25 cellular contexts compared by ENCODE assay signal in the genomic region with DNA sequence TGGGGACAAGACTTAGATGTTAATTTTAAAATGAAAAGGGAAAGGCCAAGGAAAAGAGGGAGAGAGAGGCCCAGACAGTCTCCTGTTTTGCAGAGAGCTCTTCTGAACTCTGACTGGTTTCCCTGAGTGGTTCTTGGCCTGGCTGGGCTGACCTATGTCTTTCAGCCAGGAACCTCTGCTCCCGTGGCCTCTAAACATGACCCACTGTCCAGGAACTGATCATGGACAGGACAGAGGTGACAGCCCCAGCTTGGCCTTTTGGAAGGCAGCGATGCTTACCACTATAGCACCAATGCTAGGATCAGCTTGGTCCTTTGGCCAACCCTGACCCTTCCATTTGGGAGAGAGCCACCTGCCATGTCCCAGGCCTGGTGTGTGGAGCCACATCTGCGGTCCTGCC. TPM values are rescaled to one million over a fixed set of nuclear protein-coding genes. Genes with fewer than 3 reads are reported as not detected.
"Had no signal": no experiment of that assay in that cellular context is flagged by ENCODE, and none has a peak within 500 bp of the region (broad histone marks: within the 10 kb centered on the region; RNA-seq: fewer than 3 reads in every experiment).

No MANE protein-coding gene starts in this region.

- H3K4me1 Mint-ChIP-seq: activated CD4-positive, alpha-beta T cell treated with anti-CD3 and anti-CD28 coated beads, Interleukin-2, amount 10 ng/mL, durations not matched to agents 7 days and 5 days; activated naive CD4-positive, alpha-beta T cell treated with anti-CD3 and anti-CD28 coated beads, Interleukin-2, amount 50 U/mL, for 24 hours; IgD-negative memory B cell had no signal

- H3K4me1 ChIP-seq: SJCRH30 had no signal

- H3K27ac ChIP-seq: Peyer's patch, RWPE1, SJCRH30, VCaP had no signal

- H3K36me3 ChIP-seq: Peyer's patch, SJCRH30 had no signal

- ATAC-seq: activated T-cell treated with anti-CD3 and anti-CD28 coated beads, Interleukin-2, amount 50 U/mL, for 72 hours had no signal

- H3K4me3 Mint-ChIP-seq: activated CD4-positive, alpha-beta memory T cell treated with anti-CD3 and anti-CD28 coated beads for 36 hours; activated CD4-positive, alpha-beta T cell treated with anti-CD3 and anti-CD28 coated beads, Interleukin-2, amount 10 ng/mL, durations not matched to agents 7 days and 5 days; activated naive CD4-positive, alpha-beta T cell treated with anti-CD3 and anti-CD28 coated beads, Interleukin-2, amount 50 U/mL, for 24 hours; activated T-cell treated with anti-CD3 and anti-CD28 coated beads, Interleukin-2, amount 50 U/mL, for 72 hours; IgD-negative memory B cell had no signal

- H3K4me3 ChIP-seq: Peyer's patch, SJCRH30 had no signal

- H3K9me3 ChIP-seq: Peyer's patch, SJCRH30, SK-N-SH had no signal

- H3K27ac Mint-ChIP-seq: activated CD4-positive, alpha-beta memory T cell treated with anti-CD3 and anti-CD28 coated beads for 36 hours; activated CD4-positive, alpha-beta T cell treated with anti-CD3 and anti-CD28 coated beads, Interleukin-2, amount 10 ng/mL, durations not matched to agents 7 days and 5 days; activated naive CD4-positive, alpha-beta T cell treated with anti-CD3 and anti-CD28 coated beads, Interleukin-2, amount 50 U/mL, for 24 hours; activated T-cell treated with anti-CD3 and anti-CD28 coated beads, Interleukin-2, amount 50 U/mL, for 72 hours; activated T-helper 2 cell treated with anti-CD3 and anti-CD28 coated beads, Interferon-gamma antibody, Interleukin-2, Interleukin-4, amounts not matched to agents 10 μg/mL and 5 μg/mL and 100 μg/mL, durations not matched to agents 14 hours and 24 hours and 36 hours; IgD-negative memory B cell had no signal

- DNase-seq: activated CD4-positive, alpha-beta memory T cell treated with anti-CD3 and anti-CD28 coated beads for 36 hours; activated CD4-positive, alpha-beta T cell treated with anti-CD3 and anti-CD28 coated beads, Interleukin-2, amount 10 ng/mL, durations not matched to agents 7 days and 5 days; activated CD4-positive, CD25-positive, alpha-beta regulatory T cell; activated CD8-positive, alpha-beta memory T cell treated with anti-CD3 and anti-CD28 coated beads, Interleukin-2, amount 50 U/mL, for 4 hours; activated gamma-delta T cell treated with Interleukin-2 at 50 U/mL for 16 hours; activated T-cell treated with anti-CD3 and anti-CD28 coated beads, Interleukin-2, amount 50 U/mL, for 72 hours; KG1; NCI-H1092 treated with DMSO at 0.1 percent for 48 hours; NCI-H1417 treated with DMSO at 0.1 percent for 48 hours; NCI-H1694 treated with DMSO at 0.1 percent for 48 hours; NCI-H2029 treated with DMSO at 0.1 percent for 48 hours; NCI-H446; NCI-H524; Peyer's patch; Right ventricle myocardium superior; SJCRH30; SK-N-SH; T-helper 1 cell had no signal

- H3K27me3 Mint-ChIP-seq: activated CD4-positive, alpha-beta memory T cell treated with anti-CD3 and anti-CD28 coated beads for 36 hours; activated CD4-positive, alpha-beta T cell treated with anti-CD3 and anti-CD28 coated beads, Interleukin-2, amount 10 ng/mL, durations not matched to agents 7 days and 5 days; activated naive CD4-positive, alpha-beta T cell treated with anti-CD3 and anti-CD28 coated beads, Interleukin-2, amount 50 U/mL, for 24 hours had no signal

- H3K27me3 ChIP-seq: Peyer's patch, SJCRH30 had no signal

- H3K36me3 Mint-ChIP-seq: activated CD4-positive, alpha-beta memory T cell treated with anti-CD3 and anti-CD28 coated beads for 36 hours; activated naive CD4-positive, alpha-beta T cell treated with anti-CD3 and anti-CD28 coated beads, Interleukin-2, amount 50 U/mL, for 24 hours; IgD-negative memory B cell had no signal

- H3K9me3 Mint-ChIP-seq: activated CD4-positive, alpha-beta memory T cell treated with anti-CD3 and anti-CD28 coated beads for 36 hours; activated CD4-positive, alpha-beta T cell treated with anti-CD3 and anti-CD28 coated beads, Interleukin-2, amount 10 ng/mL, durations not matched to agents 7 days and 5 days; activated naive CD4-positive, alpha-beta T cell treated with anti-CD3 and anti-CD28 coated beads, Interleukin-2, amount 50 U/mL, for 24 hours; activated T-cell treated with anti-CD3 and anti-CD28 coated beads, Interleukin-2, amount 50 U/mL, for 72 hours; activated T-helper 2 cell treated with anti-CD3 and anti-CD28 coated beads, Interferon-gamma antibody, Interleukin-2, Interleukin-4, amounts not matched to agents 10 μg/mL and 5 μg/mL and 100 μg/mL, durations not matched to agents 14 hours and 24 hours and 36 hours; IgD-negative memory B cell had no signal

RNA-seq across cellular contexts. Expression of gene PRDM16, which starts 55.2 kb away (rescaled TPM):
- total RNA-seq: activated CD4-positive, alpha-beta memory T cell treated with anti-CD3 and anti-CD28 coated beads for 36 hours; activated T-helper 2 cell treated with anti-CD3 and anti-CD28 coated beads, Interferon-gamma antibody, Interleukin-2, Interleukin-4, amounts not matched to agents 10 μg/mL and 5 μg/mL and 100 μg/mL, durations not matched to agents 14 hours and 24 hours and 36 hours; MCF 10A; T-helper 2 cell treated with Interferon-gamma antibody and Interleukin-4, amounts not matched to agents 100 ng/mL and 5 ng/mL, for 36 hours had no signal
- polyA plus RNA-seq: IgD-negative memory B cell, SK-N-SH had no signal
